ENCODE assay signal across 1 cellular context in genomic region chr16:4301968-4302367, GRCh38.
TF ChIP-seq lines count a peak whose summit lies in the region.

No MANE protein-coding gene starts in this region.

TF ChIP-seq in HEK293, 187 proteins besides CTCF, POLR2A, EP300 and RAD21 (continued from another document):
- TF ChIP-seq, protein P1, sequence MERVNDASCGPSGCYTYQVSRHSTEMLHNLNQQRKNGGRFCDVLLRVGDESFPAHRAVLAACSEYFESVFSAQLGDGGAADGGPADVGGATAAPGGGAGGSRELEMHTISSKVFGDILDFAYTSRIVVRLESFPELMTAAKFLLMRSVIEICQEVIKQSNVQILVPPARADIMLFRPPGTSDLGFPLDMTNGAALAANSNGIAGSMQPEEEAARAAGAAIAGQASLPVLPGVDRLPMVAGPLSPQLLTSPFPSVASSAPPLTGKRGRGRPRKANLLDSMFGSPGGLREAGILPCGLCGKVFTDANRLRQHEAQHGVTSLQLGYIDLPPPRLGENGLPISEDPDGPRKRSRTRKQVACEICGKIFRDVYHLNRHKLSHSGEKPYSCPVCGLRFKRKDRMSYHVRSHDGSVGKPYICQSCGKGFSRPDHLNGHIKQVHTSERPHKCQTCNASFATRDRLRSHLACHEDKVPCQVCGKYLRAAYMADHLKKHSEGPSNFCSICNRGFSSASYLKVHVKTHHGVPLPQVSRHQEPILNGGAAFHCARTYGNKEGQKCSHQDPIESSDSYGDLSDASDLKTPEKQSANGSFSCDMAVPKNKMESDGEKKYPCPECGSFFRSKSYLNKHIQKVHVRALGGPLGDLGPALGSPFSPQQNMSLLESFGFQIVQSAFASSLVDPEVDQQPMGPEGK (tag by site-specific recombination; IDR thresholded peaks at IDR 0.05): no peak
- TF ChIP-seq ZNF112 (tag by site-specific recombination; IDR thresholded peaks at IDR 0.05): no peak
- no peak for TF ChIP-seq KLF1 (tag by site-specific recombination; IDR thresholded peaks at IDR 0.05)
- no peak for TF ChIP-seq ZNF248 (tag by site-specific recombination; IDR thresholded peaks at IDR 0.05)
- no peak for TF ChIP-seq HOXD13 (CRISPR knock-in tag; IDR thresholded peaks at IDR 0.05; ENCODE audit: borderline replicate concordance)
- no peak for TF ChIP-seq ZNF221 (tag by site-specific recombination; IDR thresholded peaks at IDR 0.05; ENCODE audit: borderline replicate concordance)
